20 cellular contexts compared by ENCODE assay signal in genomic region chr2:8732601-8733000, GRCh38.
"Had no signal": no experiment of that assay in that cellular context is flagged by ENCODE, and none has a peak within 500 bp of the region (broad histone marks: within the 10 kb centered on the region; RNA-seq: fewer than 3 reads in every experiment).

No MANE protein-coding gene starts in this region.

- H3K4me1 ChIP-seq: SJSA1 had no signal

- H3K27me3 ChIP-seq: SJSA1 had no signal

- H3K27ac ChIP-seq: SJSA1, SK-N-MC had no signal

- H3K9me3 ChIP-seq: SJSA1 had no signal

- DNase-seq: Karpas-422, KG1, MM.1S, NCI-H1092 treated with DMSO at 0.1 percent for 48 hours, NCI-H1436, NCI-H187, NCI-H2029, NCI-H2081 treated with DMSO at 0.1 percent for 48 hours, NCI-H2171, NCI-H226, NCI-H446, NCI-H510A, NCI-H524 treated with DMSO at 0.1 percent for 48 hours, NCI-H69, NCI-H774, Right ventricle myocardium superior, RPMI8226, SIG-M5 had no signal

- H3K4me3 ChIP-seq: SJSA1, SK-N-MC had no signal
